17 cellular contexts compared by ENCODE assay signal in genomic region chr2:219419331-219420197, GRCh38. TPM values are rescaled to one million over a fixed set of nuclear protein-coding genes. Genes with fewer than 3 reads are reported as not detected.
DNase-seq lines count a peak whose midpoint lies in the region; ATAC-seq, FAIRE-seq and TF ChIP-seq lines count a peak whose summit lies in the region.
"Had no signal": no experiment of that assay in that cellular context is flagged by ENCODE, and none has a peak within 500 bp of the region (broad histone marks: within the 10 kb centered on the region; RNA-seq: fewer than 3 reads in every experiment).

No MANE protein-coding gene starts in this region.

- peaks cover 0 to 2% of the 10 kb centered on the region in 2 experiments; a peak in 2 of 4 replicates for H3K27me3 ChIP-seq in GM12878 (replicated peaks in 1 of 2; ENCODE audit: control insufficient read depth in 2 of 2, insufficient read depth in 2 of 2, low read length in 1 of 2)

- POLR2A ChIA-PET in HEK293 (lab: Yijun Ruan, JAX), result no interaction called here
- POLR2A ChIA-PET in GM12878 (lab: Charles Lee), result no interaction called here

- H4K20me1 ChIP-seq in GM12878 (ENCODE audit: control insufficient read depth, insufficient read depth), result no peaks in the 10 kb centered on the region

- no peak overlapping the region for H3K4me2 ChIP-seq in GM12878 (ENCODE audit: control insufficient read depth, insufficient read depth)
- H3K4me2 ChIP-seq: KMS-11 had no signal

- H3K79me2 ChIP-seq in GM12878 (ENCODE audit: control insufficient read depth, insufficient read depth, low read length), result no peaks in the 10 kb centered on the region

- TF ChIP-seq EP300 in GM12878 (IDR thresholded peaks at IDR 0.05; ENCODE audit: borderline replicate concordance in 1 of 2, control insufficient read depth in 1 of 2, low read depth in 2 of 2, low read length in 2 of 2), result no peak

- no peaks in the 10 kb centered on the region for H3K4me1 ChIP-seq in HEK293 (ENCODE audit: control insufficient read depth, insufficient read depth, low read length)
- H3K4me1 ChIP-seq in GM12878 (ENCODE audit: control insufficient read depth, insufficient read depth, low read length), result no peaks in the 10 kb centered on the region

- TF ChIP-seq CTCF in HEK293 (tag by site-specific recombination; IDR thresholded peaks at IDR 0.05) (no peak), GM12878 (IDR thresholded peaks at IDR 0.05 in 2 of 3, conservative IDR thresholded peaks at IDR 0.05 in 1 of 3; ENCODE audit: control insufficient read depth in 2 of 3, extremely low read depth in 1 of 3, insufficient read depth in 1 of 3, low read depth in 3 of 3, low read length in 3 of 3) (no peak)

- H3K9me3 ChIP-seq in HEK293 (ENCODE audit: control insufficient read depth, insufficient read depth, low read depth, low read length) (no peaks in the 10 kb centered on the region), GM12878 (replicated peaks; ENCODE audit: control insufficient read depth, insufficient read depth, low read length) (no peaks in the 10 kb centered on the region)

- 36% methylated on average over 7 of the region's 9 CpGs for WGBS in GM12878 (ENCODE audit: insufficient coverage, insufficient replicate concordance, low lambda C conversion rate, missing lambda C conversion rate)

- H2AFZ ChIP-seq in GM12878 (ENCODE audit: control insufficient read depth, low read depth, low read length), result no peak overlapping the region

- intact Hi-C loops in GM12878 (cut with micrococcal nuclease; ENCODE audit: unreplicated experiment), result no loop called here

- no peak for DNase-seq in GM12878 (ENCODE audit: low read depth, low spot score)
- DNase-seq in islet precursor cell, result peak; percentile 53
- DNase-seq in skeletal muscle cell (ENCODE audit: low read depth), result no peak
- no peak for DNase-seq in NK-92 (lab: John Stamatoyannopoulos, UW; ENCODE audit: unreplicated experiment)
- DNase-seq in COR-L47 (lab: John Stamatoyannopoulos, UW), result no peak
- no peak for DNase-seq in NCI-H446 (lab: John Stamatoyannopoulos, UW)
- no peak for DNase-seq in COLO829 (ENCODE audit: low spot score)
- DNase-seq: activated CD4-positive, alpha-beta T cell treated with anti-CD3 and anti-CD28 coated beads for 1 hour; activated T-cell treated with anti-CD3 and anti-CD28 coated beads, Interleukin-2, amount 50 U/mL, for 1 hour; DMS79; naive thymus-derived CD8-positive, alpha-beta T cell; NCI-H2081 treated with DMSO at 0.1 percent for 48 hours; SW 1271 had no signal

- H3K4me3 ChIP-seq in HEK293 (ENCODE audit: low read depth, low read length) (no peak overlapping the region), GM12878 (no peak overlapping the region), skeletal muscle cell (ENCODE audit: low read depth, low read length) (peak overlapping the region; percentile 60)

- no peak overlapping the region for H3K9ac ChIP-seq in GM12878 (ENCODE audit: control insufficient read depth, insufficient read depth, low read length)
- H3K9ac ChIP-seq: KMS-11 had no signal

- H3K36me3 ChIP-seq in HEK293 (ENCODE audit: control insufficient read depth in 2 of 2, insufficient read depth in 1 of 2, low read length in 2 of 2) (no peaks in the 10 kb centered on the region), GM12878 (ENCODE audit: control insufficient read depth in 2 of 2, insufficient read depth in 2 of 2, low read length in 1 of 2) (no peaks in the 10 kb centered on the region)

- TF ChIP-seq RAD21 in GM12878 (IDR thresholded peaks at IDR 0.05; ENCODE audit: insufficient read depth, low read depth, low read length), result no peak

- ATAC-seq in GM12878, result peak; percentile 36; the same call in 1 of the 3 replicates
- ATAC-seq: naive thymus-derived CD8-positive, alpha-beta T cell had no signal

- H3K27ac ChIP-seq in HEK293 (ENCODE audit: extremely low read depth, low read depth, low read length) (no peak overlapping the region), GM12878 (ENCODE audit: control insufficient read depth, insufficient read depth) (no peak overlapping the region)
- H3K27ac ChIP-seq: KMS-11 had no signal

- SMC1A ChIA-PET in GM12878 (lab: Charles Lee; ENCODE audit: uncharacterized antibody, unreplicated experiment), result no interaction called here

- FAIRE-seq in GM12878 (lab: Jason Lieb, UNC), result no peak
- FAIRE-seq: colon, urothelium cell line had no signal

- CTCF ChIA-PET in HEK293 (lab: Yijun Ruan, JAX) (interaction anchor here (1.3 kb wide), 1 partner anchor 17 kb away, joined by 7 read pairs; no protein-coding TSS in a partner anchor), GM12878 (lab: Yijun Ruan, JAX) (interaction anchor here (0.6 to 1.3 kb wide), 2 partner anchors 14 to 766 kb away, joined by 3 read pairs; no protein-coding TSS in a partner anchor)

- BruUV-seq in GM12878 (replicated peaks; lab: Mats Ljungman, UMichigan), result no TSS peak

- in situ Hi-C loops in GM12878 (cut with MboI), result no loop called here

- no peak for TF ChIP-seq POLR2A in GM12878 (IDR thresholded peaks at IDR 0.05; ENCODE audit: low read depth, low read length)

- RAD21 ChIA-PET in GM12878 (lab: Charles Lee; ENCODE audit: unreplicated experiment), result no interaction called here

TF ChIP-seq in HEK293, 187 proteins besides CTCF, POLR2A, EP300 and RAD21 (continues in another document):
- TF ChIP-seq ZNF302 (tag by site-specific recombination; IDR thresholded peaks at IDR 0.05; ENCODE audit: low read depth), result no peak
- peak; percentile 31; the same call in 1 of the 2 replicates for TF ChIP-seq KLF1 (tag by site-specific recombination; IDR thresholded peaks at IDR 0.05)
- TF ChIP-seq ZNF843 (tag by site-specific recombination; IDR thresholded peaks at IDR 0.05), result no peak
- peak; percentile 82 for TF ChIP-seq ZNF664 (tag by site-specific recombination; IDR thresholded peaks at IDR 0.05)
- no peak for TF ChIP-seq REPIN1 (tag by site-specific recombination; IDR thresholded peaks at IDR 0.05; ENCODE audit: low read depth)

TF ChIP-seq in GM12878, 131 proteins besides CTCF, POLR2A, EP300 and RAD21 (continues in another document):
- TF ChIP-seq CHD1 (IDR thresholded peaks at IDR 0.05; ENCODE audit: low read depth, low read length) (no peak), PML (IDR thresholded peaks at IDR 0.05; ENCODE audit: low read length) (no peak), HDGF (IDR thresholded peaks at IDR 0.05) (no peak), ZSCAN29 (IDR thresholded peaks at IDR 0.05) (no peak), SMAD5 (IDR thresholded peaks at IDR 0.05; ENCODE audit: low read depth) (no peak)

RNA-seq across cellular contexts. Expression of gene DES, which starts 1.4 kb away (rescaled TPM):
- not detected in 2 replicates for total RNA-seq in GM12878 (2013; cell fraction: nucleolus; rRNA removed)
- not detected in 2 replicates for total RNA-seq in GM12878 (2014; rRNA removed)
- not detected in 2 replicates for total RNA-seq in GM12878 (2014; rRNA removed; fragmentation: Illumina TruSeq; extraction: Trizol)
- total RNA-seq in GM12878 (2021), result 0.66 and 0.80 TPM in 2 replicates
- polyA plus RNA-seq in GM12878 (2011; ENCODE audit: low read depth), result not detected
- not detected in 2 replicates for polyA plus RNA-seq in GM12878 (2011; rRNA removed)
- not detected in 2 replicates for polyA plus RNA-seq in GM12878 (2011; cell fraction: cytosol; rRNA removed)
- polyA plus RNA-seq in GM12878 (2011; cell fraction: nucleus; rRNA removed), result not detected in 2 replicates
- polyA plus RNA-seq in GM12878 (2012), result not detected in 2 replicates
- not detected in 2 replicates for polyA plus RNA-seq in GM12878 (2014; fragmentation: Illumina TruSeq; extraction: Trizol)
- not detected for polyA plus RNA-seq in GM12878 (2014; fragmentation: Nextera tagmentation; extraction: Ambion mirVana)
- polyA plus RNA-seq in GM12878 (2014; rRNA removed), result not detected in 2 replicates
- polyA plus RNA-seq in GM12878 (2016; fragmentation: Nextera tagmentation; extraction: Ambion mirVana), result not detected
- not detected in 2 replicates for polyA minus RNA-seq in GM12878 (2011; rRNA and poly(A)+ RNA removed)
- not detected in 2 replicates for polyA minus RNA-seq in GM12878 (2011; cell fraction: cytosol; rRNA and poly(A)+ RNA removed)
- not detected in 2 replicates for polyA minus RNA-seq in GM12878 (2011; cell fraction: nucleus; rRNA and poly(A)+ RNA removed)
- total RNA-seq: naive thymus-derived CD8-positive, alpha-beta T cell had no signal
- polyA plus RNA-seq: naive thymus-derived CD8-positive, alpha-beta T cell had no signal

RNA-seq across cellular contexts. Expression of gene SPEG, which starts 15.1 kb away (rescaled TPM):
- not detected in 2 replicates for total RNA-seq in GM12878 (2013; cell fraction: nucleolus; rRNA removed)
- total RNA-seq in GM12878 (2014; rRNA removed) (not detected in 2 replicates), GM12878 (2014; rRNA removed; fragmentation: Illumina TruSeq; extraction: Trizol) (not detected in 2 replicates), GM12878 (2021) (0.28 TPM in 1 of 2 replicates, not detected in the other)
- not detected for polyA plus RNA-seq in GM12878 (2011; ENCODE audit: low read depth)
- polyA plus RNA-seq in GM12878 (2011; rRNA removed) (not detected in 2 replicates), GM12878 (2014; fragmentation: Illumina TruSeq; extraction: Trizol) (not detected in 2 replicates), GM12878 (2014; fragmentation: Nextera tagmentation; extraction: Ambion mirVana) (not detected), GM12878 (2014; rRNA removed) (0.01 and 0.03 TPM in 2 replicates), GM12878 (2016; fragmentation: Nextera tagmentation; extraction: Ambion mirVana) (not detected)
- 0.01 and 0.02 TPM in 2 replicates for polyA plus RNA-seq in GM12878 (2011; cell fraction: cytosol; rRNA removed)
- polyA plus RNA-seq in GM12878 (2011; cell fraction: nucleus; rRNA removed), result 0.21 TPM in 1 of 2 replicates, not detected in the other
- polyA plus RNA-seq in GM12878 (2012), result 0.17 TPM in 1 of 2 replicates, not detected in the other
- polyA minus RNA-seq in GM12878 (2011; rRNA and poly(A)+ RNA removed), result not detected in 2 replicates
- not detected in 2 replicates for polyA minus RNA-seq in GM12878 (2011; cell fraction: cytosol; rRNA and poly(A)+ RNA removed)
- not detected in 2 replicates for polyA minus RNA-seq in GM12878 (2011; cell fraction: nucleus; rRNA and poly(A)+ RNA removed)

RNA-seq across cellular contexts. Expression of gene DNPEP, which starts 31.9 kb away (rescaled TPM):
- total RNA-seq in GM12878 (2013; cell fraction: nucleolus; rRNA removed), result 60.0 and 67.2 TPM in 2 replicates
- total RNA-seq in GM12878 (2014; rRNA removed) (58.1 and 66.9 TPM in 2 replicates), GM12878 (2014; rRNA removed; fragmentation: Illumina TruSeq; extraction: Trizol) (32.0 and 37.8 TPM in 2 replicates), GM12878 (2021) (66.0 and 68.8 TPM in 2 replicates)
- polyA plus RNA-seq in GM12878 (2011; ENCODE audit: low read depth), result 25.6 TPM
- polyA plus RNA-seq in GM12878 (2011; rRNA removed) (28.2 and 62.2 TPM in 2 replicates), GM12878 (2014; fragmentation: Illumina TruSeq; extraction: Trizol) (22.0 and 46.1 TPM in 2 replicates), GM12878 (2014; fragmentation: Nextera tagmentation; extraction: Ambion mirVana) (10 to 100 TPM; 33.1 to 56.3 TPM), GM12878 (2014; rRNA removed) (66.1 and 75.1 TPM in 2 replicates), GM12878 (2016; fragmentation: Nextera tagmentation; extraction: Ambion mirVana) (10 to 100 TPM; 77.8 to 82.0 TPM)
- 92.5 and 105 TPM in 2 replicates for polyA plus RNA-seq in GM12878 (2011; cell fraction: cytosol; rRNA removed)
- 162 and 168 TPM in 2 replicates for polyA plus RNA-seq in GM12878 (2011; cell fraction: nucleus; rRNA removed)
- 52.2 and 64.8 TPM in 2 replicates for polyA plus RNA-seq in GM12878 (2012)
- 61.5 and 101 TPM in 2 replicates for polyA minus RNA-seq in GM12878 (2011; rRNA and poly(A)+ RNA removed)
- 28.9 and 32.1 TPM in 2 replicates for polyA minus RNA-seq in GM12878 (2011; cell fraction: cytosol; rRNA and poly(A)+ RNA removed)
- 40.6 and 63.1 TPM in 2 replicates for polyA minus RNA-seq in GM12878 (2011; cell fraction: nucleus; rRNA and poly(A)+ RNA removed)
